16 cellular contexts compared by ENCODE assay signal in the genomic region with DNA sequence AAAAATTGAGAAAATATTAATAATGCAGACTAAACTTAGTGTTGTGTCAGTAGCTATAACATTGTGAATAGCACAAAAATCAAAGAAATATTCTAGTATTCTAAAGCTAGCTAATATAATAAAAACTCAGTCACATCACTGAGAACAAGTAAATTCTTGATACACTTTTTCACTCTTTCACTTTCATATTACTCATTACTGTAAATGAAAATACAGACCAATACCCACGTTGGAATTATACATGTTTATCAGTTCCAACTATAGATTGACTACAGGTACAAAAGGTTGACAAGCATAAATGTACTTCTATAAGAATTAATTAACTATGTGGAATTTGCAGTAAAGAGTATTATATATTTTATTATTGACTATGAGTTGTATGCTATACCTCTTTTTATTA.
DNase-seq lines count a peak whose midpoint lies in the region; ATAC-seq and TF ChIP-seq lines count a peak whose summit lies in the region.
"Had no signal": no experiment of that assay in that cellular context is flagged by ENCODE, and none has a peak within 500 bp of the region (broad histone marks: within the 10 kb centered on the region; RNA-seq: fewer than 3 reads in every experiment).

No MANE protein-coding gene starts in this region.

- TF ChIP-seq CTCF in neural progenitor cell (IDR thresholded peaks at IDR 0.05), result no peak
- no peak for TF ChIP-seq CTCF in endothelial cell (IDR thresholded peaks at IDR 0.05; ENCODE audit: unreplicated experiment)
- no peak for TF ChIP-seq CTCF in right lobe of liver (IDR thresholded peaks at IDR 0.05)

- H3K4me3 ChIP-seq in neural progenitor cell (no peak overlapping the region), right lobe of liver (no peak overlapping the region)
- H3K4me3 ChIP-seq: GM23248, K562 had no signal

- ATAC-seq in GM18858 (IDR thresholded peaks at IDR 0.05; ENCODE audit: unreplicated experiment) (peak; percentile 87), GM21381 (IDR thresholded peaks at IDR 0.05; ENCODE audit: unreplicated experiment) (peak; percentile 66), HG02885 (IDR thresholded peaks at IDR 0.05; ENCODE audit: poor library complexity, unreplicated experiment) (peak; percentile 68), HG03520 (IDR thresholded peaks at IDR 0.05; ENCODE audit: unreplicated experiment) (peak; percentile 83), right lobe of liver (no peak)
- ATAC-seq: K562, T-helper 17 cell had no signal

- H3K4me3 Mint-ChIP-seq in neural progenitor cell (no peak overlapping the region), endothelial cell (ENCODE audit: unreplicated experiment) (no peak overlapping the region)
- H3K4me3 Mint-ChIP-seq: CD4-positive, alpha-beta T cell; T-helper 17 cell had no signal

- WGBS in right lobe of liver (ENCODE audit: insufficient coverage, low coverage, low lambda C conversion rate, missing lambda C conversion rate), result 68% methylated on average over 1 of the region's 1 CpG

- no peaks in the 10 kb centered on the region for H4K20me1 ChIP-seq in neural progenitor cell (ENCODE audit: low read depth)

- no peak overlapping the region for H2AFZ ChIP-seq in neural progenitor cell (replicated peaks)
- H2AFZ ChIP-seq: GM23248 had no signal

- no peak overlapping the region for H3K4me2 ChIP-seq in neural progenitor cell

- H3K9me3 ChIP-seq in neural progenitor cell (ENCODE audit: low read depth) (no peaks in the 10 kb centered on the region), right lobe of liver (no peaks in the 10 kb centered on the region)

- H3K36me3 ChIP-seq in neural progenitor cell (no peaks in the 10 kb centered on the region), right lobe of liver (no peaks in the 10 kb centered on the region)

- intact Hi-C loops in right lobe of liver (cut with DNase I), result no loop called here

- H3K4me1 ChIP-seq in neural progenitor cell (no peaks in the 10 kb centered on the region), right lobe of liver (no peaks in the 10 kb centered on the region)

- H3F3A ChIP-seq in neural progenitor cell (ENCODE audit: low read depth), result no peaks in the 10 kb centered on the region

- no peaks in the 10 kb centered on the region for H3K9me3 Mint-ChIP-seq in neural progenitor cell
- no peaks in the 10 kb centered on the region for H3K9me3 Mint-ChIP-seq in endothelial cell (ENCODE audit: unreplicated experiment)

- H3K27me3 ChIP-seq in neural progenitor cell (no peaks in the 10 kb centered on the region), right lobe of liver (no peaks in the 10 kb centered on the region)

- H3K4me1 Mint-ChIP-seq in neural progenitor cell (peaks cover 1% of the 10 kb centered on the region), endothelial cell (ENCODE audit: unreplicated experiment) (no peaks in the 10 kb centered on the region)
- H3K4me1 Mint-ChIP-seq: T-helper 17 cell had no signal

- H3K79me2 ChIP-seq in neural progenitor cell (ENCODE audit: low read depth), result no peaks in the 10 kb centered on the region

- no peak overlapping the region for H3K9ac ChIP-seq in neural progenitor cell
- H3K9ac ChIP-seq: GM23248 had no signal

- TF ChIP-seq POLR2A in right lobe of liver (IDR thresholded peaks at IDR 0.05), result no peak

- H3K27me3 Mint-ChIP-seq in neural progenitor cell (ENCODE audit: insufficient read depth, low read depth) (peaks cover 8% of the 10 kb centered on the region), endothelial cell (ENCODE audit: unreplicated experiment) (no peaks in the 10 kb centered on the region)
- H3K27me3 Mint-ChIP-seq: CD4-positive, alpha-beta T cell; T-helper 17 cell had no signal

- DNase-seq in neural progenitor cell (ENCODE audit: low spot score) (no peak), NCI-H1092 (lab: John Stamatoyannopoulos, UW) (no peak), endothelial cell (ENCODE audit: low spot score) (no peak), right lobe of liver (no peak)
- DNase-seq: ACHN; CD4-positive, alpha-beta T cell; DMS79 treated with DMSO at 0.1 percent for 48 hours; GM23248; NCI-H446; SHP77 treated with DMSO at 0.1 percent for 48 hours; T-helper 17 cell had no signal

- H3K27ac ChIP-seq in neural progenitor cell, result no peak overlapping the region
- no peak overlapping the region for H3K27ac ChIP-seq in right lobe of liver
- H3K27ac ChIP-seq: GM23248 had no signal

- H3K36me3 Mint-ChIP-seq in neural progenitor cell (no peaks in the 10 kb centered on the region), endothelial cell (ENCODE audit: low read depth, unreplicated experiment) (no peaks in the 10 kb centered on the region)

- H3K27ac Mint-ChIP-seq in neural progenitor cell, result no peak overlapping the region
- no peak overlapping the region for H3K27ac Mint-ChIP-seq in endothelial cell (ENCODE audit: unreplicated experiment)
- H3K27ac Mint-ChIP-seq: CD4-positive, alpha-beta T cell; T-helper 17 cell had no signal

Comparison
In these comparisons a context has a peak if more than half of its experiments do, and no peak if none do; other contexts are left out.
1. ATAC-seq: peak in GM18858 (single experiment), GM21381 (single experiment), HG02885 (single experiment) and HG03520 (single experiment); none in right lobe of liver (0 of 4).